8 cellular contexts compared by ENCODE assay signal in genomic region chr3:129607391-129608068, GRCh38. TPM values are rescaled to one million over a fixed set of nuclear protein-coding genes. Genes with fewer than 3 reads are reported as not detected.
A peak's percentile ranks its signal among the peaks of the same experiment; 100 is the strongest.
DNase-seq lines count a peak whose midpoint lies in the region; ATAC-seq and TF ChIP-seq lines count a peak whose summit lies in the region.

No MANE protein-coding gene starts in this region.

- no peaks in the 10 kb centered on the region for H3K9me3 ChIP-seq in OCI-LY7 (ENCODE audit: low read length)

- no peak for ATAC-seq in effector memory CD8-positive, alpha-beta T cell (replicated peaks)
- ATAC-seq in GM19023 (IDR thresholded peaks at IDR 0.05; ENCODE audit: unreplicated experiment): no peak

- no peak overlapping the region for H3K27ac ChIP-seq in OCI-LY7 (ENCODE audit: low read depth, low read length, poor library complexity, severe bottlenecking)

- CTCF ChIA-PET in OCI-LY7 (lab: Charles Lee; ENCODE audit: unreplicated experiment): no interaction called here

- intact Hi-C loops in OCI-LY7 (cut with micrococcal nuclease; ENCODE audit: unreplicated experiment): loop anchor here (1.0 kb wide), 1 partner anchor 117 kb away; no protein-coding TSS in a partner anchor

- H3K27ac Mint-ChIP-seq in effector memory CD8-positive, alpha-beta T cell: peak overlapping the region; percentile 79 to 93
- peak overlapping the region; percentile 82 to 96 (median 93) for H3K27ac Mint-ChIP-seq in nephron

- peak overlapping the region; percentile 85 to 95 for H3K4me3 Mint-ChIP-seq in effector memory CD8-positive, alpha-beta T cell
- H3K4me3 Mint-ChIP-seq in nephron: peak overlapping the region; percentile 90 to 96 (median 94)

- H3K4me2 ChIP-seq in OCI-LY7 (ENCODE audit: low read length): peak overlapping the region; percentile 45; the same call in 1 of the 2 replicates

- H2AFZ ChIP-seq in OCI-LY7 (ENCODE audit: low read length): no peak overlapping the region

- no peaks in the 10 kb centered on the region for H3K79me2 ChIP-seq in OCI-LY7 (ENCODE audit: insufficient read depth, low read depth, low read length)

- H3K36me3 Mint-ChIP-seq in effector memory CD8-positive, alpha-beta T cell (ENCODE audit: insufficient read depth): peaks cover 14% of the 10 kb centered on the region
- no peaks in the 10 kb centered on the region for H3K36me3 Mint-ChIP-seq in nephron (ENCODE audit: low read depth)

- no peaks in the 10 kb centered on the region for H3K27me3 Mint-ChIP-seq in effector memory CD8-positive, alpha-beta T cell
- H3K27me3 Mint-ChIP-seq in nephron (ENCODE audit: low read depth): peaks cover 19% of the 10 kb centered on the region

- no peaks in the 10 kb centered on the region for H3K9me3 Mint-ChIP-seq in effector memory CD8-positive, alpha-beta T cell
- no peaks in the 10 kb centered on the region for H3K9me3 Mint-ChIP-seq in nephron

- POLR2A ChIA-PET in OCI-LY7 (lab: Charles Lee): no interaction called here

- H3K4me1 Mint-ChIP-seq in effector memory CD8-positive, alpha-beta T cell (ENCODE audit: low read depth in 2 of 2): peaks cover 30 to 50% of the 10 kb centered on the region in 2 donors
- H3K4me1 Mint-ChIP-seq in nephron: peaks cover 19% of the 10 kb centered on the region

- no peaks in the 10 kb centered on the region for H3K9me2 ChIP-seq in OCI-LY7 (ENCODE audit: insufficient read depth, low read length)

- H3K4me3 ChIP-seq in AG10803 (ENCODE audit: low read length) (peak overlapping the region; percentile 67), OCI-LY7 (ENCODE audit: low read depth, low read length, poor library complexity, severe bottlenecking) (no peak overlapping the region)

- no peaks in the 10 kb centered on the region for H3K4me1 ChIP-seq in OCI-LY7 (ENCODE audit: insufficient read depth, low read length, poor library complexity, severe bottlenecking)

- no TSS peak for BruUV-seq in OCI-LY7 (replicated peaks; lab: Mats Ljungman, UMichigan)

- no peak for TF ChIP-seq CTCF in AG10803 (conservative IDR thresholded peaks at IDR 0.05; ENCODE audit: low read length)
- no peak for TF ChIP-seq CTCF in OCI-LY7 (conservative IDR thresholded peaks at IDR 0.05; ENCODE audit: low read length)
- TF ChIP-seq CTCF in nephron (IDR thresholded peaks at IDR 0.05; ENCODE audit: unreplicated experiment in 3 of 3): no peak

- no peak for DNase-seq in AG10803 (ENCODE audit: low read depth)
- DNase-seq in OCI-LY7 (ENCODE audit: low spot score): no peak
- no peak for DNase-seq in effector memory CD8-positive, alpha-beta T cell
- no peak for DNase-seq in medulla oblongata (ENCODE audit: extremely low spot score)
- no peak for DNase-seq in NCI-H2081 (lab: John Stamatoyannopoulos, UW)
- no peak for DNase-seq in activated CD8-positive, alpha-beta memory T cell treated with anti-CD3 and anti-CD28 coated beads for 24 hours

- H4K20me1 ChIP-seq in OCI-LY7 (ENCODE audit: insufficient read depth, low read length): no peaks in the 10 kb centered on the region

- no peaks in the 10 kb centered on the region for H3K36me3 ChIP-seq in OCI-LY7 (ENCODE audit: insufficient read depth, low read length)

RNA-seq across cellular contexts. Expression of gene PLXND1, which starts 1.1 kb away (rescaled TPM):
- 6.0 and 6.8 TPM in 2 replicates for total RNA-seq in OCI-LY7 (2014; rRNA removed; shearing (Covaris generic))
- total RNA-seq in OCI-LY7 (2022): 4.7 and 5.3 TPM in 2 replicates
